13 cellular contexts compared by ENCODE assay signal in the genomic region with DNA sequence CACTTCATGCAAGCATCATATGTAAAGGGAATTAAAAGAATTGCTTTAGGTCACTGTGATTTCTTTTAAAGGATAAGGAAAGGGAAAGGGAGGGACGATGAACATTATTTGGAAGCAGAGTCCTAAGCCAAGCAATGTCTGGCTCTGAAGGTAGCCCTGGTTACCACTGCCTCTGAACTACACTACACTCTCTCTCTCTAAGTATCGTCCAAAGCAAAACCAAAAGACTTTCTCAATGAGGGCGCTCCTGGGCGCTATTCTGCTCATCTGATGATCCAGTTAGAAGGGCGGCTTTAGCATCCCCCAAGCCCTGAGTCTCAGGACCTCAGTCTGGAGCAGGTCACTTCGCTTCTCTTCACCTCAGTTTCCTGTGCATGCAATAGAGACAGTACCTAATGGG. TPM values are rescaled to one million over a fixed set of nuclear protein-coding genes. Genes with fewer than 3 reads are reported as not detected.
DNase-seq lines count a peak whose midpoint lies in the region; ATAC-seq and TF ChIP-seq lines count a peak whose summit lies in the region.
"Had no signal": no experiment of that assay in that cellular context is flagged by ENCODE, and none has a peak within 500 bp of the region (broad histone marks: within the 10 kb centered on the region; RNA-seq: fewer than 3 reads in every experiment).

No MANE protein-coding gene starts in this region.

- peaks cover 77% of the 10 kb centered on the region for H3K4me1 Mint-ChIP-seq in activated T-helper 17 cell treated with anti-CD3 and anti-CD28 coated beads, Interleukin-2, amount 50 U/mL, for 72 hours

- H3K27ac Mint-ChIP-seq in activated T-helper 17 cell treated with anti-CD3 and anti-CD28 coated beads, Interleukin-2, amount 50 U/mL, for 72 hours, result peak overlapping the region; percentile 85

- peaks cover 69% of the 10 kb centered on the region for H3K36me3 Mint-ChIP-seq in activated T-helper 17 cell treated with anti-CD3 and anti-CD28 coated beads, Interleukin-2, amount 50 U/mL, for 72 hours (ENCODE audit: low read depth)

- no peaks in the 10 kb centered on the region for H3K27me3 Mint-ChIP-seq in activated T-helper 17 cell treated with anti-CD3 and anti-CD28 coated beads, Interleukin-2, amount 50 U/mL, for 72 hours

- H3K9me3 Mint-ChIP-seq in activated T-helper 17 cell treated with anti-CD3 and anti-CD28 coated beads, Interleukin-2, amount 50 U/mL, for 72 hours, result no peaks in the 10 kb centered on the region

- H3K9me3 ChIP-seq in right atrium auricular region (no peaks in the 10 kb centered on the region), left lung (no peaks in the 10 kb centered on the region)
- H3K9me3 ChIP-seq: BE2C had no signal

- H3K27ac ChIP-seq in right atrium auricular region (no peak overlapping the region), left lung (peak overlapping the region; percentile 45 to 62)

- DNase-seq in Right ventricle myocardium superior (no peak), right atrium auricular region (ENCODE audit: low spot score) (no peak), left lung (no peak), NCI-H2196 treated with DMSO at 0.1 percent for 48 hours (lab: John Stamatoyannopoulos, UW; ENCODE audit: unreplicated experiment) (no peak), NCI-H510A (lab: John Stamatoyannopoulos, UW) (no peak)
- DNase-seq: activated CD4-positive, CD25-positive, alpha-beta regulatory T cell; activated effector memory CD4-positive, alpha-beta T cell treated with Interleukin-2 at 50 U/mL for 16 hours; BE2C; NCI-H2081 had no signal

- H3K4me3 Mint-ChIP-seq in activated T-helper 17 cell treated with anti-CD3 and anti-CD28 coated beads, Interleukin-2, amount 50 U/mL, for 72 hours, result peak overlapping the region; percentile 52

- H3K4me1 ChIP-seq in right atrium auricular region (peaks cover 0 to 56% of the 10 kb centered on the region in 2 donors), left lung (peaks cover 29 to 46% of the 10 kb centered on the region in 2 donors)
- H3K4me1 ChIP-seq: BE2C had no signal

- ATAC-seq in Right ventricle myocardium superior (ENCODE audit: poor library complexity) (peak; percentile 31), left lung (peak; percentile 13), GM21717 (IDR thresholded peaks at IDR 0.05; ENCODE audit: unreplicated experiment) (no peak), HG03565 (IDR thresholded peaks at IDR 0.05; ENCODE audit: unreplicated experiment) (no peak)
- ATAC-seq in activated T-helper 17 cell treated with anti-CD3 and anti-CD28 coated beads, Interleukin-2, amount 50 U/mL, for 72 hours (replicated peaks), result no peak
- ATAC-seq: esophagus mucosa had no signal

- TF ChIP-seq CTCF in right atrium auricular region (IDR thresholded peaks at IDR 0.05) (no peak), left lung (IDR thresholded peaks at IDR 0.05) (no peak)

- no peak overlapping the region for H3K4me3 ChIP-seq in right atrium auricular region
- no peak overlapping the region for H3K4me3 ChIP-seq in left lung

- H3K27me3 ChIP-seq in right atrium auricular region, result no peaks in the 10 kb centered on the region
- H3K27me3 ChIP-seq in left lung, result no peaks in the 10 kb centered on the region
- H3K27me3 ChIP-seq: BE2C had no signal

- no peaks in the 10 kb centered on the region for H3K36me3 ChIP-seq in right atrium auricular region
- H3K36me3 ChIP-seq in left lung, result no peaks in the 10 kb centered on the region
- H3K36me3 ChIP-seq: BE2C had no signal

- intact Hi-C loops in Right ventricle myocardium superior (cut with DNase I) (loop anchor here (10.0 kb wide), 1 partner anchor 45 kb away; no protein-coding TSS in a partner anchor), left lung (cut with DNase I) (no loop called here)

RNA-seq across cellular contexts. Expression of a gene that starts 26.2 kb away (rescaled TPM):
- total RNA-seq in Right ventricle myocardium superior (14.4 TPM), right atrium auricular region (10 to 100 TPM; 17.3 to 32.7 TPM), left lung (10 to 100 TPM; 19.3 to 24.0 TPM)
- total RNA-seq in activated T-helper 17 cell treated with anti-CD3 and anti-CD28 coated beads, Interleukin-2, amount 50 U/mL, for 72 hours, result 10 to 100 TPM; 32.0 to 48.9 TPM

Comparison
In these comparisons a context has a peak if more than half of its experiments do, and no peak if none do; other contexts are left out.
1. ATAC-seq: peak in Right ventricle myocardium superior (single experiment) and left lung (single experiment); none in activated T-helper 17 cell treated with anti-CD3 and anti-CD28 coated beads, Interleukin-2, amount 50 U/mL, for 72 hours (single experiment), GM21717 (single experiment) and HG03565 (single experiment).
2. H3K27ac ChIP-seq: peak in left lung (2 of 2); none in right atrium auricular region (0 of 2).